In genomic region chr19:45172611-45173208, GRCh38 we compare ENCODE assay signal across 1 cellular context.
TF ChIP-seq lines count a peak whose summit lies in the region.

No MANE protein-coding gene starts in this region.

TF ChIP-seq in GM12878, 131 proteins besides CTCF, POLR2A, EP300 and RAD21:
- TF ChIP-seq RBBP5 (conservative IDR thresholded peaks at IDR 0.05) (no peak), DPF2 (IDR thresholded peaks at IDR 0.05) (no peak), GABPA (IDR thresholded peaks at IDR 0.05; ENCODE audit: low read depth) (no peak), TBL1XR1 (IDR thresholded peaks at IDR 0.05; ENCODE audit: low read depth, low read length) (no peak), POLR2AphosphoS5 (IDR thresholded peaks at IDR 0.05; ENCODE audit: low read length) (no peak), GATAD2B (conservative IDR thresholded peaks at IDR 0.05; ENCODE audit: low read depth) (no peak), BMI1 (IDR thresholded peaks at IDR 0.05; ENCODE audit: borderline replicate concordance) (no peak), FOXM1 (IDR thresholded peaks at IDR 0.05; ENCODE audit: low read depth, low read length) (no peak), ZNF274 (IDR thresholded peaks at IDR 0.05; ENCODE audit: insufficient read depth, insufficient read length) (no peak), MXI1 (IDR thresholded peaks at IDR 0.05; ENCODE audit: low read depth, low read length) (no peak), WRNIP1 (IDR thresholded peaks at IDR 0.05; ENCODE audit: borderline replicate concordance, low read depth, low read length) (no peak), PAX5 (IDR thresholded peaks at IDR 0.05; ENCODE audit: borderline replicate concordance, low read depth, low read length) (no peak), CHD2 (IDR thresholded peaks at IDR 0.05; ENCODE audit: borderline replicate concordance, low read depth, low read length) (no peak), FOS (IDR thresholded peaks at IDR 0.05; ENCODE audit: borderline replicate concordance, extremely low read depth, insufficient read length) (no peak)
- TF ChIP-seq, protein P1, sequence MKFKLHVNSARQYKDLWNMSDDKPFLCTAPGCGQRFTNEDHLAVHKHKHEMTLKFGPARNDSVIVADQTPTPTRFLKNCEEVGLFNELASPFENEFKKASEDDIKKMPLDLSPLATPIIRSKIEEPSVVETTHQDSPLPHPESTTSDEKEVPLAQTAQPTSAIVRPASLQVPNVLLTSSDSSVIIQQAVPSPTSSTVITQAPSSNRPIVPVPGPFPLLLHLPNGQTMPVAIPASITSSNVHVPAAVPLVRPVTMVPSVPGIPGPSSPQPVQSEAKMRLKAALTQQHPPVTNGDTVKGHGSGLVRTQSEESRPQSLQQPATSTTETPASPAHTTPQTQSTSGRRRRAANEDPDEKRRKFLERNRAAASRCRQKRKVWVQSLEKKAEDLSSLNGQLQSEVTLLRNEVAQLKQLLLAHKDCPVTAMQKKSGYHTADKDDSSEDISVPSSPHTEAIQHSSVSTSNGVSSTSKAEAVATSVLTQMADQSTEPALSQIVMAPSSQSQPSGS (IDR thresholded peaks at IDR 0.05; ENCODE audit: low read length), result no peak
- TF ChIP-seq, protein P2, sequence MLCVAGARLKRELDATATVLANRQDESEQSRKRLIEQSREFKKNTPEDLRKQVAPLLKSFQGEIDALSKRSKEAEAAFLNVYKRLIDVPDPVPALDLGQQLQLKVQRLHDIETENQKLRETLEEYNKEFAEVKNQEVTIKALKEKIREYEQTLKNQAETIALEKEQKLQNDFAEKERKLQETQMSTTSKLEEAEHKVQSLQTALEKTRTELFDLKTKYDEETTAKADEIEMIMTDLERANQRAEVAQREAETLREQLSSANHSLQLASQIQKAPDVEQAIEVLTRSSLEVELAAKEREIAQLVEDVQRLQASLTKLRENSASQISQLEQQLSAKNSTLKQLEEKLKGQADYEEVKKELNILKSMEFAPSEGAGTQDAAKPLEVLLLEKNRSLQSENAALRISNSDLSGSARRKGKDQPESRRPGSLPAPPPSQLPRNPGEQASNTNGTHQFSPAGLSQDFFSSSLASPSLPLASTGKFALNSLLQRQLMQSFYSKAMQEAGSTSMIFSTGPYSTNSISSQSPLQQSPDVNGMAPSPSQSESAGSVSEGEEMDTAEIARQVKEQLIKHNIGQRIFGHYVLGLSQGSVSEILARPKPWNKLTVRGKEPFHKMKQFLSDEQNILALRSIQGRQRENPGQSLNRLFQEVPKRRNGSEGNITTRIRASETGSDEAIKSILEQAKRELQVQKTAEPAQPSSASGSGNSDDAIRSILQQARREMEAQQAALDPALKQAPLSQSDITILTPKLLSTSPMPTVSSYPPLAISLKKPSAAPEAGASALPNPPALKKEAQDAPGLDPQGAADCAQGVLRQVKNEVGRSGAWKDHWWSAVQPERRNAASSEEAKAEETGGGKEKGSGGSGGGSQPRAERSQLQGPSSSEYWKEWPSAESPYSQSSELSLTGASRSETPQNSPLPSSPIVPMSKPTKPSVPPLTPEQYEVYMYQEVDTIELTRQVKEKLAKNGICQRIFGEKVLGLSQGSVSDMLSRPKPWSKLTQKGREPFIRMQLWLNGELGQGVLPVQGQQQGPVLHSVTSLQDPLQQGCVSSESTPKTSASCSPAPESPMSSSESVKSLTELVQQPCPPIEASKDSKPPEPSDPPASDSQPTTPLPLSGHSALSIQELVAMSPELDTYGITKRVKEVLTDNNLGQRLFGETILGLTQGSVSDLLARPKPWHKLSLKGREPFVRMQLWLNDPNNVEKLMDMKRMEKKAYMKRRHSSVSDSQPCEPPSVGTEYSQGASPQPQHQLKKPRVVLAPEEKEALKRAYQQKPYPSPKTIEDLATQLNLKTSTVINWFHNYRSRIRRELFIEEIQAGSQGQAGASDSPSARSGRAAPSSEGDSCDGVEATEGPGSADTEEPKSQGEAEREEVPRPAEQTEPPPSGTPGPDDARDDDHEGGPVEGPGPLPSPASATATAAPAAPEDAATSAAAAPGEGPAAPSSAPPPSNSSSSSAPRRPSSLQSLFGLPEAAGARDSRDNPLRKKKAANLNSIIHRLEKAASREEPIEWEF (IDR thresholded peaks at IDR 0.05; ENCODE audit: insufficient replicate concordance, low read depth, low read length), result no peak
TF ChIP-seq in GM12878: peak in this region for 0.
